In genomic region chr1:26283871-26284596, GRCh38 we compare ENCODE assay signal across 1 cellular context.
TF ChIP-seq lines count a peak whose summit lies in the region.

No MANE protein-coding gene starts in this region.

TF ChIP-seq in HepG2, 621 proteins besides CTCF, POLR2A, EP300 and RAD21:
- TF ChIP-seq CEBPG (CRISPR knock-in tag; IDR thresholded peaks at IDR 0.05) = peak; percentile 29; the same call in 1 of the 2 replicates
- TF ChIP-seq CEBPB (IDR thresholded peaks at IDR 0.05; ENCODE audit: borderline replicate concordance, low read depth, low read length) = peak; percentile 80
- TF ChIP-seq ZNF367 (CRISPR knock-in tag; IDR thresholded peaks at IDR 0.05; ENCODE audit: borderline replicate concordance) = no peak
- TF ChIP-seq STAT5B (CRISPR knock-in tag; IDR thresholded peaks at IDR 0.05) = no peak
